In genomic region chr17:19937522-19937921, GRCh38 we compare ENCODE assay signal across 19 cellular contexts.
"Had no signal": no experiment of that assay in that cellular context is flagged by ENCODE, and none has a peak within 500 bp of the region (broad histone marks: within the 10 kb centered on the region; RNA-seq: fewer than 3 reads in every experiment).

No MANE protein-coding gene starts in this region.

- H3K9me3 Mint-ChIP-seq: activated T-cell treated with anti-CD3 and anti-CD28 coated beads, Interleukin-2, amount 50 U/mL, for 24 hours; neural progenitor cell; stimulated activated naive CD8-positive, alpha-beta T cell treated with anti-CD3 and anti-CD28 coated beads, Interleukin-15, Interleukin-2, amounts not matched to agents 100 ng/mL and 50 ng/mL, for 24 hours had no signal

- H3K27me3 ChIP-seq: ascending aorta, neural progenitor cell, ovary, testis had no signal

- H3K4me3 ChIP-seq: ascending aorta, neural progenitor cell, ovary, testis had no signal

- ATAC-seq: activated CD4-positive, CD25-positive, alpha-beta regulatory T cell treated with anti-CD3 and anti-CD28 coated beads, Interleukin-2, amount 50 U/mL, for 24 hours; left ventricle myocardium superior had no signal

- H3K4me1 ChIP-seq: ascending aorta, neural progenitor cell, testis had no signal

- H3K27me3 Mint-ChIP-seq: activated naive CD8-positive, alpha-beta T cell; activated T-cell treated with anti-CD3 and anti-CD28 coated beads, Interleukin-2, amount 50 U/mL, for 24 hours; stimulated activated naive CD8-positive, alpha-beta T cell treated with anti-CD3 and anti-CD28 coated beads, Interleukin-15, Interleukin-2, amounts not matched to agents 100 ng/mL and 50 ng/mL, for 24 hours had no signal

- H3K36me3 ChIP-seq: ovary had no signal

- FAIRE-seq: kidney had no signal

- H3K27ac ChIP-seq: ascending aorta, neural progenitor cell, ovary, testis had no signal

- H3K27ac Mint-ChIP-seq: activated naive CD8-positive, alpha-beta T cell; neural progenitor cell had no signal

- H3K4me1 Mint-ChIP-seq: neural progenitor cell had no signal

- DNase-seq: activated CD4-positive, alpha-beta T cell treated with anti-CD3 and anti-CD28 coated beads, Interleukin-2, amount 50 U/mL, for 4 hours; activated effector memory CD4-positive, alpha-beta T cell treated with anti-CD3 and anti-CD28 coated beads, Interleukin-2, amount 50 U/mL, for 16 hours; activated T-cell treated with anti-CD3 and anti-CD28 coated beads, Interleukin-2, amount 50 U/mL, for 24 hours; caudate nucleus; cortex of kidney; effector memory CD4-positive, alpha-beta T cell; kidney; left ventricle myocardium superior; ovary; retina; stimulated activated CD4-positive, alpha-beta T cell treated with anti-CD3 and anti-CD28 coated beads, Interleukin-15, amount 100 ng/mL, for 24 hours; stimulated activated CD4-positive, alpha-beta T cell treated with anti-CD3 and anti-CD28 coated beads, Interleukin-4, amount 100 ng/mL, for 24 hours; T-helper 2 cell; testis had no signal

- H3K9me3 ChIP-seq: ascending aorta, ovary, testis had no signal

- H3K4me3 Mint-ChIP-seq: activated naive CD8-positive, alpha-beta T cell; activated T-cell treated with anti-CD3 and anti-CD28 coated beads, Interleukin-2, amount 50 U/mL, for 24 hours; neural progenitor cell; stimulated activated naive CD8-positive, alpha-beta T cell treated with anti-CD3 and anti-CD28 coated beads, Interleukin-15, Interleukin-2, amounts not matched to agents 100 ng/mL and 50 ng/mL, for 24 hours had no signal
